ENCODE assay signal across 1 cellular context in the genomic region with DNA sequence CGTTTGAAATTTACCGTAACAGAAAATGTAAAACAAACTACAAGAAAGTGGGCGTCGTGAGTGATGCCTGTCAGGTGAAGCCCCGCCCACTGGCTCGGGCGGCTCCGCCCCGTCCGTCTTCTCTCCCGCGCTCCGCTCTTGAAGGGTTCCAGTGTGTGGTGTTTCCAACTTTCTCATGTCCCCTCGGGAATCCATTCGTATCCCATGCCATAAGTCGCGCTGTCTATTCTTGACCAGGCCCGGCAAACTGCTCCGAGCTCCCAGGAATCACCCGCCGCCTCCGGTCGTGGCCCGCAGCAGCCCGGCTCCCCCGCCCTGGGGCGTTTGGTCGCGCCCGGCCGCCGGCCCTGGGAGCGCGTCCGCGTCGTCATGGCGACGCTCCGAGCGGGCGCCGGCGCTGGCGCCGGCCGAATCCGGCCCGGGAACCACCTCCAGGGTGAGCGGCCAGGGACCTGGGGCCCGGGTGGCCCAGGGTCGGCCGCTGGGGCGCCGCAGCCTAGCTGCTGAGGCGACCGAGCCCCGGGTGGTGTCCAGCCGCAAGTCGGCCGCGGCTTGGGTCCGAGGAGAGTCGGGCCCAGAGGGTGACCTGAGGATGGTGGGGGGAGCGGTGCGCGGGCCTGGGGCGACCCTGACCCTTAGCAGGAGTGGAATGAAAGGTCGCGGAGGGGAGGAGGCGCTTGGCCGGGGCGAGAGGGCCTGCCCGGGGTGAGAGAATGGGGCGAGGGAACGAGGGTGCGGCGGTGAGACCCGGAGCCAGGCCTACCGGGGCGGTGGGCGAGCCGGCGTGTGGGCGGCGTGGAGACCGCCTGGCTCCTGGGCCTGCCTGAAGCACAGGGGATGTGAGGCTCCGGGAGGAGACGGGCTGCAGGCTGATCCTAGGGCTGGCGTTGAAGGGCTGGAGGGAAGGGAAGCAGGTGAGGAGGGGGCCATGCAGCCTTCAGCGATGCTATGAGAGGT.
TF ChIP-seq lines count a peak whose summit lies in the region.

Gene CFAP221, plus strand, starts transcription at position 375 of the 957 bp plus-strand sequence. CDS start 1,683 bp downstream, outside the sequence.

TF ChIP-seq in H1, 55 proteins besides CTCF, POLR2A, EP300 and RAD21 (continued from another document):
- TF ChIP-seq, protein P1, sequence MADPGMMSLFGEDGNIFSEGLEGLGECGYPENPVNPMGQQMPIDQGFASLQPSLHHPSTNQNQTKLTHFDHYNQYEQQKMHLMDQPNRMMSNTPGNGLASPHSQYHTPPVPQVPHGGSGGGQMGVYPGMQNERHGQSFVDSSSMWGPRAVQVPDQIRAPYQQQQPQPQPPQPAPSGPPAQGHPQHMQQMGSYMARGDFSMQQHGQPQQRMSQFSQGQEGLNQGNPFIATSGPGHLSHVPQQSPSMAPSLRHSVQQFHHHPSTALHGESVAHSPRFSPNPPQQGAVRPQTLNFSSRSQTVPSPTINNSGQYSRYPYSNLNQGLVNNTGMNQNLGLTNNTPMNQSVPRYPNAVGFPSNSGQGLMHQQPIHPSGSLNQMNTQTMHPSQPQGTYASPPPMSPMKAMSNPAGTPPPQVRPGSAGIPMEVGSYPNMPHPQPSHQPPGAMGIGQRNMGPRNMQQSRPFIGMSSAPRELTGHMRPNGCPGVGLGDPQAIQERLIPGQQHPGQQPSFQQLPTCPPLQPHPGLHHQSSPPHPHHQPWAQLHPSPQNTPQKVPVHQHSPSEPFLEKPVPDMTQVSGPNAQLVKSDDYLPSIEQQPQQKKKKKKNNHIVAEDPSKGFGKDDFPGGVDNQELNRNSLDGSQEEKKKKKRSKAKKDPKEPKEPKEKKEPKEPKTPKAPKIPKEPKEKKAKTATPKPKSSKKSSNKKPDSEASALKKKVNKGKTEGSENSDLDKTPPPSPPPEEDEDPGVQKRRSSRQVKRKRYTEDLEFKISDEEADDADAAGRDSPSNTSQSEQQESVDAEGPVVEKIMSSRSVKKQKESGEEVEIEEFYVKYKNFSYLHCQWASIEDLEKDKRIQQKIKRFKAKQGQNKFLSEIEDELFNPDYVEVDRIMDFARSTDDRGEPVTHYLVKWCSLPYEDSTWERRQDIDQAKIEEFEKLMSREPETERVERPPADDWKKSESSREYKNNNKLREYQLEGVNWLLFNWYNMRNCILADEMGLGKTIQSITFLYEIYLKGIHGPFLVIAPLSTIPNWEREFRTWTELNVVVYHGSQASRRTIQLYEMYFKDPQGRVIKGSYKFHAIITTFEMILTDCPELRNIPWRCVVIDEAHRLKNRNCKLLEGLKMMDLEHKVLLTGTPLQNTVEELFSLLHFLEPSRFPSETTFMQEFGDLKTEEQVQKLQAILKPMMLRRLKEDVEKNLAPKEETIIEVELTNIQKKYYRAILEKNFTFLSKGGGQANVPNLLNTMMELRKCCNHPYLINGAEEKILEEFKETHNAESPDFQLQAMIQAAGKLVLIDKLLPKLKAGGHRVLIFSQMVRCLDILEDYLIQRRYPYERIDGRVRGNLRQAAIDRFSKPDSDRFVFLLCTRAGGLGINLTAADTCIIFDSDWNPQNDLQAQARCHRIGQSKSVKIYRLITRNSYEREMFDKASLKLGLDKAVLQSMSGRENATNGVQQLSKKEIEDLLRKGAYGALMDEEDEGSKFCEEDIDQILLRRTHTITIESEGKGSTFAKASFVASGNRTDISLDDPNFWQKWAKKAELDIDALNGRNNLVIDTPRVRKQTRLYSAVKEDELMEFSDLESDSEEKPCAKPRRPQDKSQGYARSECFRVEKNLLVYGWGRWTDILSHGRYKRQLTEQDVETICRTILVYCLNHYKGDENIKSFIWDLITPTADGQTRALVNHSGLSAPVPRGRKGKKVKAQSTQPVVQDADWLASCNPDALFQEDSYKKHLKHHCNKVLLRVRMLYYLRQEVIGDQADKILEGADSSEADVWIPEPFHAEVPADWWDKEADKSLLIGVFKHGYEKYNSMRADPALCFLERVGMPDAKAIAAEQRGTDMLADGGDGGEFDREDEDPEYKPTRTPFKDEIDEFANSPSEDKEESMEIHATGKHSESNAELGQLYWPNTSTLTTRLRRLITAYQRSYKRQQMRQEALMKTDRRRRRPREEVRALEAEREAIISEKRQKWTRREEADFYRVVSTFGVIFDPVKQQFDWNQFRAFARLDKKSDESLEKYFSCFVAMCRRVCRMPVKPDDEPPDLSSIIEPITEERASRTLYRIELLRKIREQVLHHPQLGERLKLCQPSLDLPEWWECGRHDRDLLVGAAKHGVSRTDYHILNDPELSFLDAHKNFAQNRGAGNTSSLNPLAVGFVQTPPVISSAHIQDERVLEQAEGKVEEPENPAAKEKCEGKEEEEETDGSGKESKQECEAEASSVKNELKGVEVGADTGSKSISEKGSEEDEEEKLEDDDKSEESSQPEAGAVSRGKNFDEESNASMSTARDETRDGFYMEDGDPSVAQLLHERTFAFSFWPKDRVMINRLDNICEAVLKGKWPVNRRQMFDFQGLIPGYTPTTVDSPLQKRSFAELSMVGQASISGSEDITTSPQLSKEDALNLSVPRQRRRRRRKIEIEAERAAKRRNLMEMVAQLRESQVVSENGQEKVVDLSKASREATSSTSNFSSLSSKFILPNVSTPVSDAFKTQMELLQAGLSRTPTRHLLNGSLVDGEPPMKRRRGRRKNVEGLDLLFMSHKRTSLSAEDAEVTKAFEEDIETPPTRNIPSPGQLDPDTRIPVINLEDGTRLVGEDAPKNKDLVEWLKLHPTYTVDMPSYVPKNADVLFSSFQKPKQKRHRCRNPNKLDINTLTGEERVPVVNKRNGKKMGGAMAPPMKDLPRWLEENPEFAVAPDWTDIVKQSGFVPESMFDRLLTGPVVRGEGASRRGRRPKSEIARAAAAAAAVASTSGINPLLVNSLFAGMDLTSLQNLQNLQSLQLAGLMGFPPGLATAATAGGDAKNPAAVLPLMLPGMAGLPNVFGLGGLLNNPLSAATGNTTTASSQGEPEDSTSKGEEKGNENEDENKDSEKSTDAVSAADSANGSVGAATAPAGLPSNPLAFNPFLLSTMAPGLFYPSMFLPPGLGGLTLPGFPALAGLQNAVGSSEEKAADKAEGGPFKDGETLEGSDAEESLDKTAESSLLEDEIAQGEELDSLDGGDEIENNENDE (IDR thresholded peaks at IDR 0.05; ENCODE audit: insufficient replicate concordance, low read length) = no peak
- no peak for TF ChIP-seq SP2 (IDR thresholded peaks at IDR 0.05; ENCODE audit: low read length)
- TF ChIP-seq BRCA1 (IDR thresholded peaks at IDR 0.05; ENCODE audit: low read depth, low read length) = no peak; the same call in 1 of the 2 replicates
- no peak for TF ChIP-seq JUN (IDR thresholded peaks at IDR 0.05; ENCODE audit: low read depth, low read length)
- TF ChIP-seq CHD2 (IDR thresholded peaks at IDR 0.05; ENCODE audit: low read length) = no peak
- TF ChIP-seq, protein P2, sequence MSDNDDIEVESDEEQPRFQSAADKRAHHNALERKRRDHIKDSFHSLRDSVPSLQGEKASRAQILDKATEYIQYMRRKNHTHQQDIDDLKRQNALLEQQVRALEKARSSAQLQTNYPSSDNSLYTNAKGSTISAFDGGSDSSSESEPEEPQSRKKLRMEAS (IDR thresholded peaks at IDR 0.05) = peak; percentile 40; the same call in 1 of the 2 replicates
- TF ChIP-seq, protein P3, sequence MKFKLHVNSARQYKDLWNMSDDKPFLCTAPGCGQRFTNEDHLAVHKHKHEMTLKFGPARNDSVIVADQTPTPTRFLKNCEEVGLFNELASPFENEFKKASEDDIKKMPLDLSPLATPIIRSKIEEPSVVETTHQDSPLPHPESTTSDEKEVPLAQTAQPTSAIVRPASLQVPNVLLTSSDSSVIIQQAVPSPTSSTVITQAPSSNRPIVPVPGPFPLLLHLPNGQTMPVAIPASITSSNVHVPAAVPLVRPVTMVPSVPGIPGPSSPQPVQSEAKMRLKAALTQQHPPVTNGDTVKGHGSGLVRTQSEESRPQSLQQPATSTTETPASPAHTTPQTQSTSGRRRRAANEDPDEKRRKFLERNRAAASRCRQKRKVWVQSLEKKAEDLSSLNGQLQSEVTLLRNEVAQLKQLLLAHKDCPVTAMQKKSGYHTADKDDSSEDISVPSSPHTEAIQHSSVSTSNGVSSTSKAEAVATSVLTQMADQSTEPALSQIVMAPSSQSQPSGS (IDR thresholded peaks at IDR 0.05; ENCODE audit: low read length) = no peak
- TF ChIP-seq CBX8 (IDR thresholded peaks at IDR 0.05; ENCODE audit: borderline replicate concordance, low read depth, low read length) = no peak
- no peak for TF ChIP-seq TCF12 (IDR thresholded peaks at IDR 0.05; ENCODE audit: low read depth, low read length)
- no peak for TF ChIP-seq ATF3 (IDR thresholded peaks at IDR 0.05; ENCODE audit: insufficient read depth, low read depth, low read length)
- TF ChIP-seq SRF (IDR thresholded peaks at IDR 0.05; ENCODE audit: low read depth, low read length) = no peak
- no peak for TF ChIP-seq RNF2 (IDR thresholded peaks at IDR 0.05; ENCODE audit: borderline replicate concordance, low read depth, low read length, missing control alignments, poor library complexity, severe bottlenecking)
- no peak for TF ChIP-seq SIRT6 (IDR thresholded peaks at IDR 0.05; ENCODE audit: low read length)
- TF ChIP-seq SUZ12 (IDR thresholded peaks at IDR 0.05; ENCODE audit: low read length) = no peak
- TF ChIP-seq EGR1 (IDR thresholded peaks at IDR 0.05; ENCODE audit: borderline replicate concordance, low read depth, low read length) = peak; percentile 78
- no peak for TF ChIP-seq TEAD4 (IDR thresholded peaks at IDR 0.05; ENCODE audit: low read depth, low read length)
- no peak for TF ChIP-seq CBX5 (IDR thresholded peaks at IDR 0.05; ENCODE audit: low read depth, low read length)
- TF ChIP-seq PHF8 (conservative IDR thresholded peaks at IDR 0.05; ENCODE audit: low read depth, low read length) = peak; percentile 50
- peak; percentile 69 for TF ChIP-seq SP1 (IDR thresholded peaks at IDR 0.05; ENCODE audit: low read depth, low read length)
- TF ChIP-seq BCL11A (IDR thresholded peaks at IDR 0.05; ENCODE audit: low read depth in 2 of 2, low read length in 2 of 2) = no peak
- TF ChIP-seq SIX5 (IDR thresholded peaks at IDR 0.05; ENCODE audit: low read depth, low read length) = peak; percentile 21; the same call in 1 of the 2 replicates
- TF ChIP-seq CREB1 (IDR thresholded peaks at IDR 0.05) = no peak
- peak; percentile 84; the same call in 1 of the 2 replicates for TF ChIP-seq SP4 (IDR thresholded peaks at IDR 0.05; ENCODE audit: low read length)
- peak; percentile 32; the same call in 1 of the 2 replicates for TF ChIP-seq YY1 (IDR thresholded peaks at IDR 0.05; ENCODE audit: low read depth, low read length)
- TF ChIP-seq, protein P4, sequence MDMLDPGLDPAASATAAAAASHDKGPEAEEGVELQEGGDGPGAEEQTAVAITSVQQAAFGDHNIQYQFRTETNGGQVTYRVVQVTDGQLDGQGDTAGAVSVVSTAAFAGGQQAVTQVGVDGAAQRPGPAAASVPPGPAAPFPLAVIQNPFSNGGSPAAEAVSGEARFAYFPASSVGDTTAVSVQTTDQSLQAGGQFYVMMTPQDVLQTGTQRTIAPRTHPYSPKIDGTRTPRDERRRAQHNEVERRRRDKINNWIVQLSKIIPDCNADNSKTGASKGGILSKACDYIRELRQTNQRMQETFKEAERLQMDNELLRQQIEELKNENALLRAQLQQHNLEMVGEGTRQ (IDR thresholded peaks at IDR 0.05; ENCODE audit: low read length) = no peak
- TF ChIP-seq TBP (IDR thresholded peaks at IDR 0.05; ENCODE audit: low read depth, low read length) = peak; percentile 8
- TF ChIP-seq HDAC2 (IDR thresholded peaks at IDR 0.05; ENCODE audit: borderline replicate concordance in 1 of 2, low read depth in 2 of 2, low read length in 2 of 2) = peak; percentile 55 to 84; a peak in 2 of 4 replicates
- TF ChIP-seq NRF1 (IDR thresholded peaks at IDR 0.05; ENCODE audit: low read depth, low read length) = no peak
- TF ChIP-seq ASH2L (IDR thresholded peaks at IDR 0.05; ENCODE audit: low read length) = peak; percentile 83
- no peak for TF ChIP-seq SAP30 (IDR thresholded peaks at IDR 0.05; ENCODE audit: insufficient read depth, insufficient replicate concordance, low read length)
- no peak for TF ChIP-seq BACH1 (IDR thresholded peaks at IDR 0.05; ENCODE audit: low read length)
- TF ChIP-seq MAFK (IDR thresholded peaks at IDR 0.05; ENCODE audit: low read depth, low read length) = no peak
- TF ChIP-seq EZH2 (IDR thresholded peaks at IDR 0.05; ENCODE audit: low read depth, low read length, severe bottlenecking) = no peak
- peak; percentile 40 for TF ChIP-seq TAF7 (optimal IDR thresholded peaks at IDR 0.05; ENCODE audit: borderline replicate concordance, low read depth, low read length)
- peak; percentile 63 for TF ChIP-seq TAF1 (IDR thresholded peaks at IDR 0.05; ENCODE audit: low read depth, low read length)
- TF ChIP-seq POLR2AphosphoS5 (IDR thresholded peaks at IDR 0.05; ENCODE audit: low read depth, low read length) = no peak
- peak; percentile 96 for TF ChIP-seq CHD1 (IDR thresholded peaks at IDR 0.05; ENCODE audit: low read depth, low read length)
- TF ChIP-seq RFX5 (IDR thresholded peaks at IDR 0.05; ENCODE audit: borderline replicate concordance, low read depth, low read length) = no peak
- TF ChIP-seq CEBPB (IDR thresholded peaks at IDR 0.05; ENCODE audit: low read depth, low read length) = no peak
- no peak for TF ChIP-seq GABPA (IDR thresholded peaks at IDR 0.05; ENCODE audit: borderline replicate concordance, insufficient read depth, low read length)
- TF ChIP-seq KDM4A (IDR thresholded peaks at IDR 0.05; ENCODE audit: low read depth, low read length, severe bottlenecking) = peak; percentile 85
- TF ChIP-seq FOSL1 (IDR thresholded peaks at IDR 0.05; ENCODE audit: insufficient read depth, low read depth, low read length) = no peak
- no peak for TF ChIP-seq KDM1A (IDR thresholded peaks at IDR 0.05; ENCODE audit: borderline replicate concordance, low read length)
- TF ChIP-seq KDM5A (IDR thresholded peaks at IDR 0.05; ENCODE audit: low read length) = no peak
- peak; percentile 52; the same call in 1 of the 2 replicates for TF ChIP-seq E2F6 (IDR thresholded peaks at IDR 0.05)
- no peak for TF ChIP-seq HDAC6 (IDR thresholded peaks at IDR 0.05; ENCODE audit: low read depth, low read length)
- no peak for TF ChIP-seq CTBP2 (IDR thresholded peaks at IDR 0.05; ENCODE audit: borderline replicate concordance, insufficient read depth, insufficient read length, low read length)
